12 cellular contexts compared by ENCODE assay signal in genomic region chr14:100673085-100673806, GRCh38. TPM values are rescaled to one million over a fixed set of nuclear protein-coding genes. Genes with fewer than 3 reads are reported as not detected.
DNase-seq lines count a peak whose midpoint lies in the region; ATAC-seq and TF ChIP-seq lines count a peak whose summit lies in the region.
"Had no signal": no experiment of that assay in that cellular context is flagged by ENCODE, and none has a peak within 500 bp of the region (broad histone marks: within the 10 kb centered on the region; RNA-seq: fewer than 3 reads in every experiment).

No MANE protein-coding gene starts in this region.

- H3K27me3 Mint-ChIP-seq in naive thymus-derived CD4-positive, alpha-beta T cell: peaks cover 28 to 53% (median 50%) of the 10 kb centered on the region in 5 donors
- peaks cover 36% of the 10 kb centered on the region for H3K27me3 Mint-ChIP-seq in activated CD4-positive, alpha-beta T cell treated with anti-CD3 and anti-CD28 coated beads for 36 hours

- H3F3A ChIP-seq in Loucy (ENCODE audit: low read depth): no peaks in the 10 kb centered on the region

- H3K9me3 ChIP-seq in BE2C (no peaks in the 10 kb centered on the region), Loucy (ENCODE audit: insufficient read depth, low read depth, low read length) (no peaks in the 10 kb centered on the region)
- H3K9me3 ChIP-seq in naive thymus-derived CD4-positive, alpha-beta T cell (ENCODE audit: control insufficient read depth in 2 of 3, low read length in 3 of 3): no peaks in the 10 kb centered on the region

- no peak overlapping the region for H3K27ac Mint-ChIP-seq in naive thymus-derived CD4-positive, alpha-beta T cell
- no peak overlapping the region for H3K27ac Mint-ChIP-seq in activated CD4-positive, alpha-beta T cell treated with anti-CD3 and anti-CD28 coated beads for 36 hours
- H3K27ac Mint-ChIP-seq: activated naive CD8-positive, alpha-beta T cell treated with anti-CD3 and anti-CD28 coated beads, Interleukin-2, amount 10 ng/mL, durations not matched to agents 7 days and 5 days had no signal

- TF ChIP-seq CTCF in BE2C (IDR thresholded peaks at IDR 0.05; ENCODE audit: low read depth, low read length) (no peak), Loucy (conservative IDR thresholded peaks at IDR 0.05; ENCODE audit: low read length) (no peak)

- H3K36me3 Mint-ChIP-seq in naive thymus-derived CD4-positive, alpha-beta T cell: no peaks in the 10 kb centered on the region
- no peaks in the 10 kb centered on the region for H3K36me3 Mint-ChIP-seq in activated CD4-positive, alpha-beta T cell treated with anti-CD3 and anti-CD28 coated beads for 36 hours (ENCODE audit: low read depth)
- H3K36me3 Mint-ChIP-seq: activated naive CD8-positive, alpha-beta T cell treated with anti-CD3 and anti-CD28 coated beads, Interleukin-2, amount 10 ng/mL, durations not matched to agents 7 days and 5 days had no signal

- H3K79me2 ChIP-seq in Loucy (ENCODE audit: insufficient read depth, low read length): no peaks in the 10 kb centered on the region

- intact Hi-C loops in naive thymus-derived CD4-positive, alpha-beta T cell (cut with micrococcal nuclease): no loop called here
- intact Hi-C loops in activated CD4-positive, alpha-beta T cell treated with anti-CD3 and anti-CD28 coated beads for 36 hours (cut with DNase I, micrococcal nuclease): no loop called here

- no peaks in the 10 kb centered on the region for H4K20me1 ChIP-seq in Loucy (ENCODE audit: insufficient read depth, low read length, poor library complexity, severe bottlenecking)

- DNase-seq in BE2C (peak; percentile 88), NCI-H524 treated with DMSO at 0.1 percent for 48 hours (lab: John Stamatoyannopoulos, UW) (peak; percentile 90), iPS-NIHi11 (ENCODE audit: low spot score) (peak; percentile 79), dedifferentiated amniotic fluid mesenchymal stem cell (ENCODE audit: extremely low spot score) (no peak)
- DNase-seq in naive thymus-derived CD4-positive, alpha-beta T cell: no peak
- no peak for DNase-seq in activated CD4-positive, alpha-beta T cell treated with anti-CD3 and anti-CD28 coated beads for 4 hours
- no peak for DNase-seq in activated CD4-positive, alpha-beta T cell treated with anti-CD3 and anti-CD28 coated beads for 36 hours
- DNase-seq: activated CD4-positive, alpha-beta T cell treated with anti-CD3 and anti-CD28 coated beads for 1 hour; activated naive CD8-positive, alpha-beta T cell treated with anti-CD3 and anti-CD28 coated beads, Interleukin-2, amount 10 ng/mL, durations not matched to agents 7 days and 5 days had no signal

- H3K4me3 ChIP-seq in BE2C (ENCODE audit: low read depth, low read length) (peak overlapping the region; percentile 21), Loucy (ENCODE audit: low read length, poor library complexity, severe bottlenecking) (peak overlapping the region; percentile 38)
- H3K4me3 ChIP-seq in naive thymus-derived CD4-positive, alpha-beta T cell (ENCODE audit: low read length): no peak overlapping the region

- H3K9me3 Mint-ChIP-seq in naive thymus-derived CD4-positive, alpha-beta T cell: no peaks in the 10 kb centered on the region
- H3K9me3 Mint-ChIP-seq in activated CD4-positive, alpha-beta T cell treated with anti-CD3 and anti-CD28 coated beads for 36 hours (ENCODE audit: low read depth): no peaks in the 10 kb centered on the region
- H3K9me3 Mint-ChIP-seq: activated naive CD8-positive, alpha-beta T cell treated with anti-CD3 and anti-CD28 coated beads, Interleukin-2, amount 10 ng/mL, durations not matched to agents 7 days and 5 days had no signal

- peak overlapping the region; percentile 66 for H3K4me2 ChIP-seq in Loucy (ENCODE audit: low read depth, low read length, poor library complexity, severe bottlenecking)

- H3K9ac ChIP-seq in Loucy (ENCODE audit: low read depth, low read length, poor library complexity, severe bottlenecking): peak overlapping the region; percentile 45

- CTCF ChIA-PET in naive thymus-derived CD4-positive, alpha-beta T cell (lab: Charles Lee): interaction anchor here (0.6 to 1.0 kb wide), 2 partner anchors 290 to 843 kb away, joined by 3 to 4 read pairs; no protein-coding TSS in a partner anchor
- CTCF ChIA-PET in activated CD4-positive, alpha-beta T cell treated with anti-CD3 and anti-CD28 coated beads for 36 hours (lab: Charles Lee): interaction anchor here (1.4 to 1.9 kb wide), 2 partner anchors 10 to 21 kb away, joined by 4 to 6 read pairs; no protein-coding TSS in a partner anchor

- H3K9me2 ChIP-seq in Loucy (replicated peaks; ENCODE audit: low read depth, low read length): no peaks in the 10 kb centered on the region

- H3K4me3 Mint-ChIP-seq in naive thymus-derived CD4-positive, alpha-beta T cell: peak overlapping the region in 3 of 10 donors; percentile 9 to 34 (median 14)
- no peak overlapping the region for H3K4me3 Mint-ChIP-seq in activated CD4-positive, alpha-beta T cell treated with anti-CD3 and anti-CD28 coated beads for 36 hours
- H3K4me3 Mint-ChIP-seq: activated naive CD8-positive, alpha-beta T cell treated with anti-CD3 and anti-CD28 coated beads, Interleukin-2, amount 10 ng/mL, durations not matched to agents 7 days and 5 days had no signal

- POLR2A ChIA-PET in naive thymus-derived CD4-positive, alpha-beta T cell (lab: Charles Lee): no interaction called here
- POLR2A ChIA-PET in activated CD4-positive, alpha-beta T cell treated with anti-CD3 and anti-CD28 coated beads for 36 hours (lab: Charles Lee): no interaction called here

- no peak overlapping the region for H3K27ac ChIP-seq in naive thymus-derived CD4-positive, alpha-beta T cell (ENCODE audit: low read depth, low read length)

- H2AFZ ChIP-seq in Loucy (ENCODE audit: low read length): peak overlapping the region; percentile 57; the same call in 1 of the 2 replicates

- no peaks in the 10 kb centered on the region for H3K36me3 ChIP-seq in BE2C
- no peaks in the 10 kb centered on the region for H3K36me3 ChIP-seq in Loucy (ENCODE audit: insufficient read depth, low read length)
- no peaks in the 10 kb centered on the region for H3K36me3 ChIP-seq in naive thymus-derived CD4-positive, alpha-beta T cell (ENCODE audit: control insufficient read depth in 2 of 3, insufficient read depth in 3 of 3, low read length in 3 of 3)

- H3K27me3 ChIP-seq in BE2C (no peaks in the 10 kb centered on the region), Loucy (ENCODE audit: insufficient read depth, low read length, poor library complexity, severe bottlenecking) (no peaks in the 10 kb centered on the region)
- H3K27me3 ChIP-seq in naive thymus-derived CD4-positive, alpha-beta T cell (ENCODE audit: control insufficient read depth in 2 of 2, insufficient read depth in 2 of 2, low read length in 2 of 2): no peaks in the 10 kb centered on the region

- peaks cover 0 to 8% (median 4%) of the 10 kb centered on the region in 7 donors for H3K4me1 Mint-ChIP-seq in naive thymus-derived CD4-positive, alpha-beta T cell
- H3K4me1 Mint-ChIP-seq in activated CD4-positive, alpha-beta T cell treated with anti-CD3 and anti-CD28 coated beads for 36 hours: no peaks in the 10 kb centered on the region
- H3K4me1 Mint-ChIP-seq: activated naive CD8-positive, alpha-beta T cell treated with anti-CD3 and anti-CD28 coated beads, Interleukin-2, amount 10 ng/mL, durations not matched to agents 7 days and 5 days had no signal

- no peak for ATAC-seq in naive thymus-derived CD4-positive, alpha-beta T cell
- ATAC-seq in activated CD4-positive, alpha-beta T cell treated with anti-CD3 and anti-CD28 coated beads for 36 hours: no peak

- peaks cover 67% of the 10 kb centered on the region for H3K4me1 ChIP-seq in BE2C
- H3K4me1 ChIP-seq in Loucy (ENCODE audit: insufficient read depth, low read length, poor library complexity, severe bottlenecking): peaks cover 82% of the 10 kb centered on the region
- no peaks in the 10 kb centered on the region for H3K4me1 ChIP-seq in naive thymus-derived CD4-positive, alpha-beta T cell (ENCODE audit: control insufficient read depth in 2 of 2, insufficient read depth in 2 of 2, low read length in 2 of 2)

RNA-seq across cellular contexts. Expression of gene DLK1, which starts 53.4 kb away (rescaled TPM):
- 1,382 TPM for polyA plus RNA-seq in BE2C (2012; ENCODE audit: insufficient read depth, insufficient read length, low read depth)
- not detected for total RNA-seq in naive thymus-derived CD4-positive, alpha-beta T cell
- polyA plus RNA-seq in naive thymus-derived CD4-positive, alpha-beta T cell: not detected
- not detected for total RNA-seq in activated CD4-positive, alpha-beta T cell treated with anti-CD3 and anti-CD28 coated beads for 36 hours
- total RNA-seq: activated naive CD8-positive, alpha-beta T cell treated with anti-CD3 and anti-CD28 coated beads, Interleukin-2, amount 10 ng/mL, durations not matched to agents 7 days and 5 days; lung microvascular endothelial cell; NCI-H460 had no signal

Comparison
In these comparisons a context has a peak if more than half of its experiments do, and no peak if none do; other contexts are left out.
1. DNase-seq: peak in BE2C (single experiment), NCI-H524 treated with DMSO at 0.1 percent for 48 hours (single experiment) and iPS-NIHi11 (single experiment); none in naive thymus-derived CD4-positive, alpha-beta T cell (0 of 9), dedifferentiated amniotic fluid mesenchymal stem cell (single experiment), activated CD4-positive, alpha-beta T cell treated with anti-CD3 and anti-CD28 coated beads for 4 hours (0 of 2) and activated CD4-positive, alpha-beta T cell treated with anti-CD3 and anti-CD28 coated beads for 36 hours (single experiment).